ENCODE assay signal across 7 cellular contexts in genomic region chr10:89374716-89375115, GRCh38. TPM values are rescaled to one million over a fixed set of nuclear protein-coding genes. Genes with fewer than 3 reads are reported as not detected.
DNase-seq lines count a peak whose midpoint lies in the region; ATAC-seq, FAIRE-seq and TF ChIP-seq lines count a peak whose summit lies in the region.
"Had no signal": no experiment of that assay in that cellular context is flagged by ENCODE, and none has a peak within 500 bp of the region (broad histone marks: within the 10 kb centered on the region; RNA-seq: fewer than 3 reads in every experiment).

No MANE protein-coding gene starts in this region.

- ATAC-seq in body of pancreas (peak; percentile 3), left lobe of liver (peak; percentile 46), HG03469 (IDR thresholded peaks at IDR 0.05; ENCODE audit: unreplicated experiment) (no peak)

- no peaks in the 10 kb centered on the region for H3K9me3 ChIP-seq in body of pancreas
- H3K9me3 ChIP-seq in thyroid gland = no peaks in the 10 kb centered on the region

- TF ChIP-seq CTCF in body of pancreas (IDR thresholded peaks at IDR 0.05) (no peak), thyroid gland (IDR thresholded peaks at IDR 0.05) (no peak)

- TF ChIP-seq POLR2A in body of pancreas (IDR thresholded peaks at IDR 0.05) (no peak), thyroid gland (IDR thresholded peaks at IDR 0.05) (no peak), H54 (IDR thresholded peaks at IDR 0.05; ENCODE audit: low read depth, low read length) (no peak)

- H3K4me1 ChIP-seq in body of pancreas = peaks cover 30% of the 10 kb centered on the region
- H3K4me1 ChIP-seq in thyroid gland = peaks cover 17 to 23% of the 10 kb centered on the region in 2 donors

- FAIRE-seq in H54 (lab: Jason Lieb, UNC) = no peak

- intact Hi-C loops in body of pancreas (cut with DNase I) (no loop called here), thyroid gland (cut with DNase I) (no loop called here)

- H3K27ac ChIP-seq in body of pancreas (peak overlapping the region; percentile 84 to 96 (median 89)), thyroid gland (peak overlapping the region; percentile 80 to 92 (median 92))

- H3K4me3 ChIP-seq in body of pancreas (no peak overlapping the region), thyroid gland (replicated peaks in 1 of 3) (no peak overlapping the region)

- peak; percentile 25 to 44 (median 37) for DNase-seq in body of pancreas
- no peak for DNase-seq in left lobe of liver (ENCODE audit: low spot score)
- DNase-seq in thyroid gland = peak; percentile 23 to 43
- DNase-seq in effector CD8-positive, alpha-beta T cell (lab: John Stamatoyannopoulos, UW) = no peak
- no peak for DNase-seq in H54 (ENCODE audit: insufficient read length, low spot score)
- DNase-seq: NCI-H345 had no signal

- H3K36me3 ChIP-seq in body of pancreas (replicated peaks in 1 of 2; ENCODE audit: insufficient read depth in 1 of 2, low read depth in 2 of 2) (no peaks in the 10 kb centered on the region), thyroid gland (no peaks in the 10 kb centered on the region)

- H3K27me3 ChIP-seq in body of pancreas (no peaks in the 10 kb centered on the region), thyroid gland (no peaks in the 10 kb centered on the region)

RNA-seq across cellular contexts. Expression of gene IFIT1B, which starts 3.1 kb away (rescaled TPM):
- not detected for total RNA-seq in body of pancreas
- total RNA-seq in left lobe of liver = not detected
- total RNA-seq in thyroid gland = not detected

RNA-seq across cellular contexts. Expression of gene IFIT1, which starts 17.7 kb away (rescaled TPM):
- total RNA-seq in body of pancreas = 1 to 10 TPM; 1.3 to 7.0 TPM
- 9.6 TPM for total RNA-seq in left lobe of liver
- total RNA-seq in thyroid gland = 10 to 100 TPM in 2 of 4 donors, 1 to 10 TPM in 2; 5.5 to 15.9 (median 10.0) TPM

RNA-seq across cellular contexts. Expression of gene IFIT5, which starts 39.7 kb away (rescaled TPM):
- total RNA-seq in body of pancreas (10 to 100 TPM in 1 of 2 donors, 1 to 10 TPM in 1; 1.6 to 11.7 TPM), left lobe of liver (3.8 TPM), thyroid gland (10 to 100 TPM; 13.7 to 23.0 (median 17.1) TPM)

RNA-seq across cellular contexts. Expression of gene IFIT3, which starts 46.9 kb away (rescaled TPM):
- 1 to 10 TPM; 2.3 to 3.9 TPM for total RNA-seq in body of pancreas
- total RNA-seq in left lobe of liver = 8.7 TPM
- 10 to 100 TPM in 1 of 4 donors, 1 to 10 TPM in 3; 5.9 to 11.4 (median 8.8) TPM for total RNA-seq in thyroid gland

Comparison
In these comparisons a context has a peak if more than half of its experiments do, and no peak if none do; other contexts are left out.
1. DNase-seq: peak in body of pancreas (4 of 4) and thyroid gland (2 of 2); none in left lobe of liver (single experiment), effector CD8-positive, alpha-beta T cell (single experiment) and H54 (single experiment).